8 cellular contexts compared by ENCODE assay signal in the genomic region with DNA sequence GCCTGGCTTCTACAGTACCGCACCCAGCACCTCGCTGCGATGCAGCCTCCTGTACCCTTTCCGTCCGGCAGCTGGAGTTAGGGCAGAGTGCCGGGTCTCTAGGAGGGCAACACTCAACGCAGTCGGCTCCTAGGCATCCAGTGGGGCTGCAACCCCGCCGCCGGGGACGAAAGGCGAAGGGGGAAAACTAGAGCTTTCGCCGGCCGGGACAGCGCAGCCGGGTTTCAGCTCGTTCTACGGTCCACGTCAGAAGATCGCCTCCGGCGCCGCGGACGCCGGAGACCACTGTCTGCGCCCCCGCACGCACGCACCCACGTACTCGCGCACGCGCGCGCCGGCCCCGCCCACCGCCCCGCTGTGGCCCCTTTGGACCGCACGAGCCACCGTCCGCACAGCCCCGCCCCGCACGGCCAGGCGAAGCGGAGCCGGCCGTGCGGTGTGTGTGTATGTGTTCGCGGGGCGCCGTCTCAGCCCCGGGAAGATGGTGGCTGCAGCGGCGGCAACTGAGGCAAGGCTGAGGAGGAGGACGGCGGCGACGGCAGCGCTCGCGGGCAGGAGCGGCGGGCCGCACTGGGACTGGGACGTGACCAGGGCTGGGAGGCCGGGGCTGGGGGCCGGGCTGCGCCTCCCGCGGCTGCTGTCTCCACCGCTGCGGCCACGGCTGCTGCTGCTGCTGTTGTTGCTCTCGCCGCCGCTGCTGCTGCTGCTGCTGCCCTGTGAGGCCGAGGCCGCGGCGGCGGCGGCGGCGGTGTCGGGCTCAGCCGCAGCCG. TPM values are rescaled to one million over a fixed set of nuclear protein-coding genes. Genes with fewer than 3 reads are reported as not detected.
DNase-seq lines count a peak whose midpoint lies in the region; ATAC-seq and TF ChIP-seq lines count a peak whose summit lies in the region.

A gene (plus strand): TSS at position 392 of the 770 bp plus-strand sequence. CDS start 90 bp downstream, at position 482.

- peak; percentile 75 for ATAC-seq in GM21786 (IDR thresholded peaks at IDR 0.05; ENCODE audit: unreplicated experiment)
- ATAC-seq in RWPE2 (ENCODE audit: low read depth) = peak; percentile 87
- ATAC-seq in stimulated activated naive CD8-positive, alpha-beta T cell treated with anti-CD3 and anti-CD28 coated beads, Interleukin-15, Interleukin-2, amounts not matched to agents 100 U/mL and 50 U/mL, for 24 hours = peak; percentile 88

- H3K9me3 Mint-ChIP-seq in nephron progenitor cell = no peaks in the 10 kb centered on the region

- H3K9me3 ChIP-seq in Karpas-422 (ENCODE audit: low read length) = no peaks in the 10 kb centered on the region
- no peaks in the 10 kb centered on the region for H3K9me3 ChIP-seq in RWPE2 (ENCODE audit: severe bottlenecking)

- peak within 1 kb of the TSS; percentile 98 for H2AFZ ChIP-seq in Karpas-422 (ENCODE audit: low read length)

- peaks cover 27% of the 10 kb centered on the region for H3K4me1 Mint-ChIP-seq in nephron progenitor cell

- peak within 1 kb of the TSS; percentile 93 for H3K4me3 Mint-ChIP-seq in nephron progenitor cell

- DNase-seq in Daoy (ENCODE audit: low read depth) = peak; percentile 95
- DNase-seq in Karpas-422 = peak; percentile 95
- peak; percentile 91 for DNase-seq in RWPE2 (ENCODE audit: low spot score)
- DNase-seq in activated effector memory CD4-positive, alpha-beta T cell treated with anti-CD3 and anti-CD28 coated beads, Interleukin-2, amount 50 U/mL, for 16 hours = peak; percentile 96
- DNase-seq in fibroblast of the aortic adventitia (ENCODE audit: low read depth) = peak; percentile 87
- DNase-seq in nephron progenitor cell = peak; percentile 95
- peak; percentile 97 for DNase-seq in stimulated activated naive CD8-positive, alpha-beta T cell treated with anti-CD3 and anti-CD28 coated beads, Interleukin-15, Interleukin-2, amounts not matched to agents 100 U/mL and 50 U/mL, for 24 hours

- 0 out of 2 replicates have a peak, but pooled peaks cover 3% of the 10 kb centered on the region for H3K27me3 ChIP-seq in Karpas-422 (ENCODE audit: low read length)
- no peaks in the 10 kb centered on the region for H3K27me3 ChIP-seq in RWPE2 (ENCODE audit: insufficient read depth, poor library complexity, severe bottlenecking)

- no peaks in the 10 kb centered on the region for H3K36me3 ChIP-seq in Karpas-422 (ENCODE audit: insufficient read depth, low read length)
- H3K36me3 ChIP-seq in RWPE2 (ENCODE audit: low read depth) = no peaks in the 10 kb centered on the region

- TF ChIP-seq CTCF in RWPE2 (IDR thresholded peaks at IDR 0.05; ENCODE audit: poor library complexity, severe bottlenecking) = no peak
- TF ChIP-seq CTCF in fibroblast of the aortic adventitia (IDR thresholded peaks at IDR 0.05; ENCODE audit: insufficient read depth, low read length) = peak; percentile 3
- TF ChIP-seq CTCF in nephron progenitor cell (IDR thresholded peaks at IDR 0.05) = no peak

- H3K27ac ChIP-seq in Karpas-422 (ENCODE audit: low read length) = no peak within 1 kb of the TSS
- no peak within 1 kb of the TSS for H3K27ac ChIP-seq in RWPE2 (ENCODE audit: poor library complexity, severe bottlenecking)

- H3K9me2 ChIP-seq in Karpas-422 (replicated peaks; ENCODE audit: insufficient read depth, low read length) = no peaks in the 10 kb centered on the region

- H3K27me3 Mint-ChIP-seq in nephron progenitor cell (ENCODE audit: low read depth, poor library complexity) = peaks cover 33% of the 10 kb centered on the region

- peaks cover 10% of the 10 kb centered on the region; the same call in 1 of the 2 replicates for H3K79me2 ChIP-seq in Karpas-422 (ENCODE audit: low read length)

- H3K4me2 ChIP-seq in Karpas-422 (ENCODE audit: low read depth, low read length, poor library complexity, severe bottlenecking) = peak within 1 kb of the TSS; percentile 93

- peaks cover 28% of the 10 kb centered on the region for H4K20me1 ChIP-seq in Karpas-422 (ENCODE audit: insufficient read depth, low read depth, low read length)

- peaks cover 21% of the 10 kb centered on the region for H3K4me1 ChIP-seq in Karpas-422 (ENCODE audit: low read length)
- peaks cover 4% of the 10 kb centered on the region for H3K4me1 ChIP-seq in RWPE2 (ENCODE audit: insufficient read depth, poor library complexity, severe bottlenecking)

- H3K4me3 ChIP-seq in Karpas-422 (ENCODE audit: low read length) = peak within 1 kb of the TSS; percentile 99
- peak within 1 kb of the TSS; percentile 77 for H3K4me3 ChIP-seq in RWPE2 (ENCODE audit: severe bottlenecking)
- peak within 1 kb of the TSS; percentile 86 for H3K4me3 ChIP-seq in fibroblast of the aortic adventitia (ENCODE audit: low read depth, low read length)

- peak within 1 kb of the TSS; percentile 89 for H3K9ac ChIP-seq in Karpas-422 (ENCODE audit: low read length)

- peak within 1 kb of the TSS; percentile 44 for H3K27ac Mint-ChIP-seq in nephron progenitor cell

- H3K36me3 Mint-ChIP-seq in nephron progenitor cell (ENCODE audit: low read depth) = peaks cover 12% of the 10 kb centered on the region

RNA-seq across cellular contexts. Expression of the gene that starts here (rescaled TPM):
- total RNA-seq in Daoy (2014; rRNA removed; shearing (Covaris generic)) = 8.7 and 11.1 TPM in 2 replicates
- total RNA-seq in Karpas-422 (2014; rRNA removed; shearing (Covaris generic); ENCODE audit: low replicate concordance) = 7.9 and 8.2 TPM in 2 replicates
- 27.1 and 35.2 TPM in 2 replicates for total RNA-seq in fibroblast of the aortic adventitia (ENCODE audit: low replicate concordance)
